Comparison of ENCODE assay signal across 8 cellular contexts in the genomic region with DNA sequence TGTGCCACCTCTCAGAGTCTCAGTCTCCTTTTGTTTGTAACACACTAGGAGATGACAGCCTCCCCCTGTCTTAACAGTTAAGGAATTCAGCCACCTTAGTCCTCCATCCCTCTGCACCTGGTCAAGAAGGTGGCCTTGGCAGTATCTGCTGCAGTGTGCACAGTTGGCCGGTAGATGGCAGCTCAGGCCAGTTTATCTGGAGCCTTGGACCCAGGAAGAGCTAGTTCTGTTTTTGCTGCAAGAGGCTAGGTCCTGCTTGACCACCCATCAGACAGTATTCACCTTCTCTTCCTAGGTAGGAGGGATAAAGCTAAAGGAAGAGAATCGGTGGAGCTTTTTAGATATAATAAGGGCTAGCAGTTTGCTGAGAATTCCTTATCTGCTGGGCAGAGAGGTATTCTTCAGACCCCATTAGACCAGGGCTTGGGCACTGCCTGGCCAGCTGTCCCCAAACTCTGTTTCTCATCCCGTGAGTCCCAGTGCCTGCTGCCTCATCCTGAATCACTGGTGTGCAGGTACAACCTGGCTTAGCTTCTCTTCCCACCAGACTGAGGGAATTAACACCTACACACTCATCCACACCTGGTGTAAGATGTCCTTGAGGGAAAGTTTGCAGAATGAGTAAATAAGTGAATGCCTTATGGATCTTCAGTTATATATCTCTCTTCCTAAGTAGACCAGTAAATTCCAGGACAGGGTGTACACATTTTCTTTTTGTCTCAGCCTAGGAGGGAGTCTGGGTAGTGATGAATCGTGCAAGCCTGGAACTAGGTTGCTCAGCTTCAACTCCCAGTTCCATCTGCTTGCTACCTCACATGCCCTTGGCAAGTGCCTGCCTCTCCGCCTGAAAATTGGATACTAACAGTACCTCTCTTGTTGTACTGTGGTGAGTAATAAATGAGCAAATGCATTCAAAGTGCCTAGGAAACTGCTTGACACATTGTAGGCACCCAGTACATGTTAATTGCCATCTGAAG.
A peak's percentile ranks its signal among the peaks of the same experiment; 100 is the strongest.
DNase-seq lines count a peak whose midpoint lies in the region; ATAC-seq, FAIRE-seq and TF ChIP-seq lines count a peak whose summit lies in the region.

No MANE protein-coding gene starts in this region.

- no peak overlapping the region; the same call in 1 of the 2 replicates for H2AFZ ChIP-seq in GM12878 (ENCODE audit: control insufficient read depth, low read depth, low read length)

- no peak for TF ChIP-seq EP300 in GM12878 (IDR thresholded peaks at IDR 0.05; ENCODE audit: borderline replicate concordance in 1 of 2, control insufficient read depth in 1 of 2, low read depth in 2 of 2, low read length in 2 of 2)

- H3K4me3 ChIP-seq in GM12878 (no peak overlapping the region), iPS DF 6.9 (ENCODE audit: low read length) (no peak overlapping the region)

- peak; percentile 93 for TF ChIP-seq RAD21 in GM12878 (IDR thresholded peaks at IDR 0.05; ENCODE audit: insufficient read depth, low read depth, low read length)

- peak; percentile 92 for FAIRE-seq in GM12878 (lab: Jason Lieb, UNC)

- intact Hi-C loops in GM12878 (cut with micrococcal nuclease; ENCODE audit: unreplicated experiment), result loop anchor here (1.0 to 5.0 kb wide), 5 partner anchors 70 to 848 kb away; no protein-coding TSS in a partner anchor

- no peak overlapping the region for H3K4me2 ChIP-seq in GM12878 (ENCODE audit: control insufficient read depth, insufficient read depth)

- no peaks in the 10 kb centered on the region for H4K20me1 ChIP-seq in GM12878 (ENCODE audit: control insufficient read depth, insufficient read depth)

- peak; percentile 85 for ATAC-seq in HG02642 (IDR thresholded peaks at IDR 0.05; ENCODE audit: poor library complexity, unreplicated experiment)
- peak; percentile 95 for ATAC-seq in GM12878
- no peak for ATAC-seq in GM18870 (IDR thresholded peaks at IDR 0.05; ENCODE audit: unreplicated experiment)

- SMC1A ChIA-PET in GM12878 (lab: Charles Lee; ENCODE audit: uncharacterized antibody, unreplicated experiment), result interaction anchor here (0.7 to 2.9 kb wide), 8 partner anchors 58 to 1675 kb away, joined by 3 to 55 read pairs (median 3); no protein-coding TSS in a partner anchor

- no peaks in the 10 kb centered on the region for H3K79me2 ChIP-seq in GM12878 (ENCODE audit: control insufficient read depth, insufficient read depth, low read length)

- 5% methylated on average over 5 of the region's 5 CpGs for WGBS in GM12878 (ENCODE audit: insufficient coverage, insufficient replicate concordance, low lambda C conversion rate, missing lambda C conversion rate)
- no CpG with 5 or more reads among the region's 5 CpGs for WGBS in iPS DF 6.9 (ENCODE audit: insufficient coverage, insufficient read length)

- H3K27me3 ChIP-seq in GM12878 (replicated peaks in 1 of 2; ENCODE audit: control insufficient read depth in 2 of 2, insufficient read depth in 2 of 2, low read length in 1 of 2) (peaks cover 0 to 6% of the 10 kb centered on the region in 2 experiments; a peak in 2 of 4 replicates), iPS DF 6.9 (ENCODE audit: control insufficient read depth, insufficient read depth, low read length) (no peaks in the 10 kb centered on the region)

- POLR2A ChIA-PET in GM12878 (lab: Charles Lee), result interaction anchor here (0.6 kb wide), 1 partner anchor 835 kb away, joined by 3 read pairs; no protein-coding TSS in a partner anchor

- in situ Hi-C loops in GM12878 (cut with MboI), result loop anchor here (10.0 to 25.0 kb wide), 2 partner anchors 429 to 842 kb away; no protein-coding TSS in a partner anchor

- H3K27ac ChIP-seq in GM12878 (ENCODE audit: control insufficient read depth, insufficient read depth) (no peak overlapping the region), iPS DF 6.9 (ENCODE audit: low read length) (no peak overlapping the region)

- peak; percentile 26 for DNase-seq in NCI-H1694 (lab: John Stamatoyannopoulos, UW)
- DNase-seq in T1000 (lab: John Stamatoyannopoulos, UW), result peak; percentile 37
- DNase-seq in GM12878 (ENCODE audit: low read depth, low spot score), result peak; percentile 35
- DNase-seq in iPS DF 6.9 (ENCODE audit: low read depth, low spot score), result peak; percentile 67
- peak; percentile 52 for DNase-seq in stimulated activated CD4-positive, alpha-beta T cell treated with anti-CD3 and anti-CD28 coated beads, Interleukin-12 subunit alpha, Interleukin-12 subunit beta, amount 100 ng/mL, for 4 hours

- CTCF ChIA-PET in GM12878 (lab: Yijun Ruan, JAX), result interaction anchor here (0.6 to 7.5 kb wide), 70 partner anchors 8 to 1581 kb away, joined by 3 to 172 read pairs (median 3); no protein-coding TSS in a partner anchor

- no TSS peak for BruUV-seq in GM12878 (replicated peaks; lab: Mats Ljungman, UMichigan)

- peak; percentile 91 for TF ChIP-seq CTCF in GM12874 (IDR thresholded peaks at IDR 0.05; ENCODE audit: insufficient read depth, low read depth, low read length)
- peak; percentile 94 to 98 (median 97) for TF ChIP-seq CTCF in GM12878 (IDR thresholded peaks at IDR 0.05 in 2 of 3, conservative IDR thresholded peaks at IDR 0.05 in 1 of 3; ENCODE audit: control insufficient read depth in 2 of 3, extremely low read depth in 1 of 3, insufficient read depth in 1 of 3, low read depth in 3 of 3, low read length in 3 of 3)

- H3K4me1 ChIP-seq in GM12878 (ENCODE audit: control insufficient read depth, insufficient read depth, low read length) (no peaks in the 10 kb centered on the region), iPS DF 6.9 (ENCODE audit: control insufficient read depth, insufficient read depth, low read length) (no peaks in the 10 kb centered on the region; the same call in 1 of the 2 replicates)

- RAD21 ChIA-PET in GM12878 (lab: Charles Lee; ENCODE audit: unreplicated experiment), result interaction anchor here (0.6 to 4.5 kb wide), 15 partner anchors 10 to 1675 kb away, joined by 3 to 40 read pairs (median 3); no protein-coding TSS in a partner anchor

- H3K9ac ChIP-seq in GM12878 (ENCODE audit: control insufficient read depth, insufficient read depth, low read length), result no peak overlapping the region

- no peaks in the 10 kb centered on the region for H3K9me3 ChIP-seq in GM12878 (replicated peaks; ENCODE audit: control insufficient read depth, insufficient read depth, low read length)
- H3K9me3 ChIP-seq in iPS DF 6.9 (ENCODE audit: control insufficient read depth, insufficient read depth, low read length), result no peaks in the 10 kb centered on the region

- TF ChIP-seq POLR2A in GM12878 (IDR thresholded peaks at IDR 0.05; ENCODE audit: low read depth, low read length), result no peak

- H3K36me3 ChIP-seq in GM12878 (ENCODE audit: control insufficient read depth in 2 of 2, insufficient read depth in 2 of 2, low read length in 1 of 2) (no peaks in the 10 kb centered on the region), iPS DF 6.9 (ENCODE audit: control insufficient read depth, insufficient read depth, low read length) (no peaks in the 10 kb centered on the region)

TF ChIP-seq in GM12878, 131 proteins besides CTCF, POLR2A, EP300 and RAD21:
- no peak for TF ChIP-seq RUNX3 (IDR thresholded peaks at IDR 0.05; ENCODE audit: low read length)
- no peak for TF ChIP-seq IRF4 (IDR thresholded peaks at IDR 0.05; ENCODE audit: low read depth, low read length)
- no peak for TF ChIP-seq LARP7 (IDR thresholded peaks at IDR 0.05)
- TF ChIP-seq, protein P1, sequence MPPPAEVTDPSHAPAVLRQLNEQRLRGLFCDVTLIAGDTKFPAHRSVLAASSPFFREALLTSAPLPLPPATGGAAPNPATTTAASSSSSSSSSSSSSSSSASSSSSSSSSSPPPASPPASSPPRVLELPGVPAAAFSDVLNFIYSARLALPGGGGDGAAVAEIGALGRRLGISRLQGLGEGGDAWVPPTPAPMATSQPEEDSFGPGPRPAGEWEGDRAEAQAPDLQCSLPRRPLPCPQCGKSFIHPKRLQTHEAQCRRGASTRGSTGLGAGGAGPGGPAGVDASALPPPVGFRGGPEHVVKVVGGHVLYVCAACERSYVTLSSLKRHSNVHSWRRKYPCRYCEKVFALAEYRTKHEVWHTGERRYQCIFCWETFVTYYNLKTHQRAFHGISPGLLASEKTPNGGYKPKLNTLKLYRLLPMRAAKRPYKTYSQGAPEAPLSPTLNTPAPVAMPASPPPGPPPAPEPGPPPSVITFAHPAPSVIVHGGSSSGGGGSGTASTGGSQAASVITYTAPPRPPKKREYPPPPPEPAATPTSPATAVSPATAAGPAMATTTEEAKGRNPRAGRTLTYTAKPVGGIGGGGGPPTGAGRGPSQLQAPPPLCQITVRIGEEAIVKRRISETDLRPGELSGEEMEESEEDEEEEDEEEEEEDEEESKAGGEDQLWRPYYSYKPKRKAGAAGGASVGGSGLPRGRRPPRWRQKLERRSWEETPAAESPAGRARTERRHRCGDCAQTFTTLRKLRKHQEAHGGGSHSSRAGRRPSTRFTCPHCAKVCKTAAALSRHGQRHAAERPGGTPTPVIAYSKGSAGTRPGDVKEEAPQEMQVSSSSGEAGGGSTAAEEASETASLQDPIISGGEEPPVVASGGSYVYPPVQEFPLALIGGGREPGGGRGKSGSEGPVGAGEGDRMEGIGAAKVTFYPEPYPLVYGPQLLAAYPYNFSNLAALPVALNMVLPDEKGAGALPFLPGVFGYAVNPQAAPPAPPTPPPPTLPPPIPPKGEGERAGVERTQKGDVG (CRISPR knock-in tag; IDR thresholded peaks at IDR 0.05), result no peak
- no peak for TF ChIP-seq BACH1 (IDR thresholded peaks at IDR 0.05; ENCODE audit: borderline replicate concordance)
- TF ChIP-seq RB1 (IDR thresholded peaks at IDR 0.05; ENCODE audit: borderline replicate concordance), result peak; percentile 67
- no peak for TF ChIP-seq POU2F2 (IDR thresholded peaks at IDR 0.05; ENCODE audit: borderline replicate concordance, low read depth, low read length)
- TF ChIP-seq POLR2AphosphoS2 (IDR thresholded peaks at IDR 0.05; ENCODE audit: low read depth, low read length), result no peak
- peak; percentile 56; the same call in 1 of the 2 replicates for TF ChIP-seq SMC3 (IDR thresholded peaks at IDR 0.05; ENCODE audit: borderline replicate concordance, low read length)
- TF ChIP-seq, protein P2, sequence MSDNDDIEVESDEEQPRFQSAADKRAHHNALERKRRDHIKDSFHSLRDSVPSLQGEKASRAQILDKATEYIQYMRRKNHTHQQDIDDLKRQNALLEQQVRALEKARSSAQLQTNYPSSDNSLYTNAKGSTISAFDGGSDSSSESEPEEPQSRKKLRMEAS (IDR thresholded peaks at IDR 0.05; ENCODE audit: low read depth, low read length), result no peak
